In the genomic region with DNA sequence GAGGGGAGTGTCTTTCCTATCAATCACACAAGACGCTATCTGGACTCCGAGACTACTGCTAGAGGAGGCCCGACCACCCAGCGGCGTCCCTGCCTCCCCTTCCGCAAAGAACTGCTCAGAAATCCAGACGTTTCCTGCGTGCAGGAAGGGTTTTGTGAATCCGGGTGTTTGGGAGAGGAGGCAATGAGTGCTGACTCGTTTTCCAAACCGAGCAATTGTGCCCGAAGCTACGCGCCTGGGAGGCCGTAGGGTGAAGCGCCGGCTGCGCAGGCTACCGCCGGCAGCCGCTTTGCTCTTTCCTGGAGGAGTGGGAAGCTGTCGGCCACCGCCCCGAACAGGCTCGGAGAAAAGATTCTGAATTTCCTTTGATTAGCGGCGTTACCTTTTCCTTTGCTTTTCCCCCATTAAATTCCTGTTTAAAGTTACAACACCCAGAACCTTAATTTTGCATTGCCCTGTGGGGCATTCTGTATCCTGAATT, we compare ENCODE assay signal across 16 cellular contexts. TPM values are rescaled to one million over a fixed set of nuclear protein-coding genes. Genes with fewer than 3 reads are reported as not detected.
A peak's percentile ranks its signal among the peaks of the same experiment; 100 is the strongest.
DNase-seq lines count a peak whose midpoint lies in the region; ATAC-seq, FAIRE-seq and TF ChIP-seq lines count a peak whose summit lies in the region.
"Had no signal": no experiment of that assay in that cellular context is flagged by ENCODE, and none has a peak within 500 bp of the region (broad histone marks: within the 10 kb centered on the region; RNA-seq: fewer than 3 reads in every experiment).

No MANE protein-coding gene starts in this region.

- peak overlapping the region; percentile 72 for H3K4me2 ChIP-seq in astrocyte (ENCODE audit: low read length)

- peaks cover 33% of the 10 kb centered on the region for H3K4me1 Mint-ChIP-seq in activated T-cell treated with anti-CD3 and anti-CD28 coated beads, Interleukin-2, amount 50 U/mL, for 72 hours (ENCODE audit: low read depth)
- peaks cover 7% of the 10 kb centered on the region for H3K4me1 Mint-ChIP-seq in astrocyte (ENCODE audit: low read depth, unreplicated experiment)
- H3K4me1 Mint-ChIP-seq in stimulated activated naive B cell treated with anti-CD40 and anti-IgM and Interleukin-4, amounts not matched to agents 10 μg/mL and 1 μg/mL and 100 μg/mL, for 72 hours: peaks cover 18 to 32% of the 10 kb centered on the region in 2 donors

- DNase-seq in activated T-cell treated with anti-CD3 and anti-CD28 coated beads, Interleukin-2, amount 50 U/mL, for 72 hours: no peak
- DNase-seq in activated T-cell treated with anti-CD3 and anti-CD28 coated beads for 4 hours (no peak), astrocyte (ENCODE audit: low read depth) (no peak), islet precursor cell (peak; percentile 73), RWPE1 (ENCODE audit: low spot score) (no peak), occipital lobe (lab: John Stamatoyannopoulos, UW) (no peak), RKO (ENCODE audit: low spot score) (no peak)
- no peak for DNase-seq in stimulated activated naive B cell treated with anti-CD40 and anti-IgM and Interleukin-4, amounts not matched to agents 10 μg/mL and 1 μg/mL and 100 μg/mL, for 72 hours
- DNase-seq: NCI-H1105 treated with DMSO at 0.1 percent for 48 hours, NCI-H446 treated with DMSO at 0.1 percent for 48 hours, spleen had no signal

- CTCF ChIA-PET in RWPE1 (lab: Yijun Ruan, JAX): no interaction called here

- TF ChIP-seq CTCF in astrocyte (IDR thresholded peaks at IDR 0.05; ENCODE audit: insufficient read depth, low read depth, low read length): no peak
- no peak for TF ChIP-seq CTCF in RWPE1 (conservative IDR thresholded peaks at IDR 0.05; ENCODE audit: low read depth)

- peak overlapping the region; percentile 71 for H2AFZ ChIP-seq in astrocyte (ENCODE audit: low read depth, low read length)
- H2AFZ ChIP-seq: parathyroid adenoma had no signal

- H3K36me3 Mint-ChIP-seq in activated T-cell treated with anti-CD3 and anti-CD28 coated beads, Interleukin-2, amount 50 U/mL, for 72 hours (ENCODE audit: insufficient read depth in 2 of 2): no peaks in the 10 kb centered on the region
- H3K36me3 Mint-ChIP-seq in astrocyte (ENCODE audit: low read depth, unreplicated experiment): peaks cover 3% of the 10 kb centered on the region
- H3K36me3 Mint-ChIP-seq in stimulated activated naive B cell treated with anti-CD40 and anti-IgM and Interleukin-4, amounts not matched to agents 10 μg/mL and 1 μg/mL and 100 μg/mL, for 72 hours: peaks cover under 1 to 7% of the 10 kb centered on the region in 2 donors
- H3K36me3 Mint-ChIP-seq: IgD-negative memory B cell had no signal

- H3K79me2 ChIP-seq in astrocyte (ENCODE audit: insufficient read depth, low read length): peaks cover 7% of the 10 kb centered on the region
- H3K79me2 ChIP-seq: parathyroid adenoma had no signal

- peaks cover 79% of the 10 kb centered on the region for H3K27me3 Mint-ChIP-seq in activated T-cell treated with anti-CD3 and anti-CD28 coated beads, Interleukin-2, amount 50 U/mL, for 72 hours (ENCODE audit: low read depth)
- H3K27me3 Mint-ChIP-seq in astrocyte (ENCODE audit: low read depth, unreplicated experiment): peaks cover 73% of the 10 kb centered on the region
- peaks cover 76 to 84% of the 10 kb centered on the region in 2 donors for H3K27me3 Mint-ChIP-seq in stimulated activated naive B cell treated with anti-CD40 and anti-IgM and Interleukin-4, amounts not matched to agents 10 μg/mL and 1 μg/mL and 100 μg/mL, for 72 hours

- POLR2A ChIA-PET in RWPE1 (lab: Yijun Ruan, JAX; ENCODE audit: low non-redundant PET): no interaction called here

- H3K27ac Mint-ChIP-seq in activated T-cell treated with anti-CD3 and anti-CD28 coated beads, Interleukin-2, amount 50 U/mL, for 72 hours: peak overlapping the region; percentile 8
- H3K27ac Mint-ChIP-seq in astrocyte (ENCODE audit: unreplicated experiment): no peak overlapping the region
- H3K27ac Mint-ChIP-seq in stimulated activated naive B cell treated with anti-CD40 and anti-IgM and Interleukin-4, amounts not matched to agents 10 μg/mL and 1 μg/mL and 100 μg/mL, for 72 hours: peak overlapping the region; percentile 66

- H3K27ac ChIP-seq in astrocyte (ENCODE audit: low read depth, low read length): peak overlapping the region; percentile 18
- no peak overlapping the region for H3K27ac ChIP-seq in RWPE1
- H3K27ac ChIP-seq: parathyroid adenoma, spleen had no signal

- H3K36me3 ChIP-seq in astrocyte (ENCODE audit: insufficient read depth, low read length): no peaks in the 10 kb centered on the region
- H3K36me3 ChIP-seq: spleen had no signal

- peaks cover 80% of the 10 kb centered on the region for H3K27me3 ChIP-seq in astrocyte (ENCODE audit: insufficient read depth, low read length)

- no peaks in the 10 kb centered on the region for H3K9me3 ChIP-seq in astrocyte (ENCODE audit: insufficient read depth, low read depth, low read length)
- H3K9me3 ChIP-seq: spleen had no signal

- peak overlapping the region; percentile 29 for H3K9ac ChIP-seq in astrocyte (ENCODE audit: low read length)
- H3K9ac ChIP-seq: parathyroid adenoma had no signal

- ATAC-seq in activated T-cell treated with anti-CD3 and anti-CD28 coated beads, Interleukin-2, amount 50 U/mL, for 72 hours (replicated peaks in 1 of 2): no peak
- ATAC-seq in stimulated activated naive B cell treated with anti-CD40 and anti-IgM and Interleukin-4, amounts not matched to agents 10 μg/mL and 1 μg/mL and 100 μg/mL, for 72 hours (replicated peaks): no peak
- ATAC-seq: activated CD4-positive, CD25-positive, alpha-beta regulatory T cell treated with anti-CD3 and anti-CD28 coated beads, Interleukin-2, amount 50 U/mL, for 24 hours had no signal

- peaks cover 23% of the 10 kb centered on the region for H3K4me1 ChIP-seq in astrocyte (ENCODE audit: insufficient read depth, low read length)
- H3K4me1 ChIP-seq: parathyroid adenoma had no signal

- H3K4me3 Mint-ChIP-seq in activated T-cell treated with anti-CD3 and anti-CD28 coated beads, Interleukin-2, amount 50 U/mL, for 72 hours: peak overlapping the region in 1 of 2 donors; percentile 63
- H3K4me3 Mint-ChIP-seq in astrocyte (ENCODE audit: unreplicated experiment): peak overlapping the region; percentile 43
- no peak overlapping the region for H3K4me3 Mint-ChIP-seq in stimulated activated naive B cell treated with anti-CD40 and anti-IgM and Interleukin-4, amounts not matched to agents 10 μg/mL and 1 μg/mL and 100 μg/mL, for 72 hours

- H3K4me3 ChIP-seq in astrocyte (ENCODE audit: insufficient read depth, low read depth, low read length): peak overlapping the region; percentile 15

- H4K20me1 ChIP-seq in astrocyte (ENCODE audit: insufficient read depth, low read length): peaks cover 3% of the 10 kb centered on the region

- no peak for FAIRE-seq in astrocyte (lab: Jason Lieb, UNC)

- H3K9me3 Mint-ChIP-seq in activated T-cell treated with anti-CD3 and anti-CD28 coated beads, Interleukin-2, amount 50 U/mL, for 72 hours: no peaks in the 10 kb centered on the region
- peaks cover 6% of the 10 kb centered on the region for H3K9me3 Mint-ChIP-seq in astrocyte (ENCODE audit: unreplicated experiment)
- H3K9me3 Mint-ChIP-seq in stimulated activated naive B cell treated with anti-CD40 and anti-IgM and Interleukin-4, amounts not matched to agents 10 μg/mL and 1 μg/mL and 100 μg/mL, for 72 hours: no peaks in the 10 kb centered on the region

RNA-seq across cellular contexts. Expression of gene VAX1, which starts 5.3 kb away (rescaled TPM):
- total RNA-seq in activated T-cell treated with anti-CD3 and anti-CD28 coated beads, Interleukin-2, amount 50 U/mL, for 72 hours: not detected
- total RNA-seq in astrocyte (0.34 and 0.62 TPM in 2 replicates), occipital lobe (1.2 TPM)
- total RNA-seq: mesenteric fat pad, OCI-LY7, spleen had no signal
